8 cellular contexts compared by ENCODE assay signal in genomic region chr14:74324945-74325361, GRCh38. TPM values are rescaled to one million over a fixed set of nuclear protein-coding genes. Genes with fewer than 3 reads are reported as not detected.
DNase-seq lines count a peak whose midpoint lies in the region; ATAC-seq and TF ChIP-seq lines count a peak whose summit lies in the region.

No MANE protein-coding gene starts in this region.

- no peak overlapping the region for H3K4me3 ChIP-seq in kidney epithelial cell (ENCODE audit: low read depth, low read length)

- DNase-seq in DMS79 treated with DMSO at 0.1 percent for 48 hours (lab: John Stamatoyannopoulos, UW) (peak; percentile 24), DMS79 (lab: John Stamatoyannopoulos, UW) (no peak), NAMALWA (ENCODE audit: low spot score) (peak; percentile 42), amniotic epithelial cell (ENCODE audit: low read depth) (peak; percentile 43), kidney epithelial cell (ENCODE audit: low read depth) (no peak)
- no peak for DNase-seq in activated CD4-positive, alpha-beta T cell treated with anti-CD3 and anti-CD28 coated beads for 36 hours
- DNase-seq in stimulated activated CD4-positive, alpha-beta T cell treated with anti-CD3 and anti-CD28 coated beads, Interleukin-1b, Interleukin-23, amount 100 ng/mL, for 48 hours, result no peak

- ATAC-seq in GM21528 (IDR thresholded peaks at IDR 0.05; ENCODE audit: low FRiP score, unreplicated experiment), result no peak
- ATAC-seq in activated CD4-positive, alpha-beta T cell treated with anti-CD3 and anti-CD28 coated beads for 36 hours, result no peak

- no peaks in the 10 kb centered on the region for H3K36me3 Mint-ChIP-seq in activated CD4-positive, alpha-beta T cell treated with anti-CD3 and anti-CD28 coated beads for 36 hours (ENCODE audit: low read depth)

- POLR2A ChIA-PET in activated CD4-positive, alpha-beta T cell treated with anti-CD3 and anti-CD28 coated beads for 36 hours (lab: Charles Lee), result no interaction called here

- CTCF ChIA-PET in activated CD4-positive, alpha-beta T cell treated with anti-CD3 and anti-CD28 coated beads for 36 hours (lab: Charles Lee), result interaction anchor here (0.7 to 1.4 kb wide), 3 partner anchors 16 to 258 kb away, joined by 3 to 6 read pairs (median 3); no protein-coding TSS in a partner anchor

- intact Hi-C loops in activated CD4-positive, alpha-beta T cell treated with anti-CD3 and anti-CD28 coated beads for 36 hours (cut with DNase I, micrococcal nuclease), result no loop called here

- no peak overlapping the region for H3K4me3 Mint-ChIP-seq in activated CD4-positive, alpha-beta T cell treated with anti-CD3 and anti-CD28 coated beads for 36 hours

- peaks cover 8% of the 10 kb centered on the region for H3K27me3 ChIP-seq in kidney epithelial cell (ENCODE audit: control insufficient read depth, insufficient read depth, low read length)

- TF ChIP-seq CTCF in kidney epithelial cell (IDR thresholded peaks at IDR 0.05; ENCODE audit: insufficient read depth, low read length, poor library complexity, severe bottlenecking), result peak; percentile 74

- no peaks in the 10 kb centered on the region for H3K4me1 Mint-ChIP-seq in activated CD4-positive, alpha-beta T cell treated with anti-CD3 and anti-CD28 coated beads for 36 hours

- H3K36me3 ChIP-seq in kidney epithelial cell (ENCODE audit: control insufficient read depth, insufficient read depth, low read length), result no peaks in the 10 kb centered on the region

- H3K9me3 Mint-ChIP-seq in activated CD4-positive, alpha-beta T cell treated with anti-CD3 and anti-CD28 coated beads for 36 hours (ENCODE audit: low read depth), result no peaks in the 10 kb centered on the region

- H3K27me3 Mint-ChIP-seq in activated CD4-positive, alpha-beta T cell treated with anti-CD3 and anti-CD28 coated beads for 36 hours, result peaks cover 5% of the 10 kb centered on the region

- H3K27ac Mint-ChIP-seq in activated CD4-positive, alpha-beta T cell treated with anti-CD3 and anti-CD28 coated beads for 36 hours, result no peak overlapping the region

RNA-seq across cellular contexts. Expression of gene ABCD4, which starts 22.2 kb away (rescaled TPM):
- 61.1 and 63.7 TPM in 2 replicates for total RNA-seq in kidney epithelial cell
- 10 to 100 TPM; 43.0 to 43.1 TPM for total RNA-seq in activated CD4-positive, alpha-beta T cell treated with anti-CD3 and anti-CD28 coated beads for 36 hours

RNA-seq across cellular contexts. Expression of gene VRTN, which starts 23.3 kb away (rescaled TPM):
- not detected in 2 replicates for total RNA-seq in kidney epithelial cell
- not detected for total RNA-seq in activated CD4-positive, alpha-beta T cell treated with anti-CD3 and anti-CD28 coated beads for 36 hours

Comparison
In these comparisons a context has a peak if more than half of its experiments do, and no peak if none do; other contexts are left out.
1. DNase-seq: peak in DMS79 treated with DMSO at 0.1 percent for 48 hours (single experiment), NAMALWA (single experiment) and amniotic epithelial cell (single experiment); none in DMS79 (single experiment), kidney epithelial cell (single experiment), activated CD4-positive, alpha-beta T cell treated with anti-CD3 and anti-CD28 coated beads for 36 hours (single experiment) and stimulated activated CD4-positive, alpha-beta T cell treated with anti-CD3 and anti-CD28 coated beads, Interleukin-1b, Interleukin-23, amount 100 ng/mL, for 48 hours (single experiment).